ENCODE assay signal across 8 cellular contexts in genomic region chr1:44799770-44800584, GRCh38. TPM values are rescaled to one million over a fixed set of nuclear protein-coding genes. Genes with fewer than 3 reads are reported as not detected.
DNase-seq lines count a peak whose midpoint lies in the region; ATAC-seq, FAIRE-seq and TF ChIP-seq lines count a peak whose summit lies in the region.

Gene PLK3 (plus strand): TSS chr1:44800377. CDS start chr1:44800464, 87 bp downstream.

- H3K4me1 ChIP-seq in mammary epithelial cell (ENCODE audit: insufficient read depth, low read length) (peaks cover 30% of the 10 kb centered on the region), small intestine (ENCODE audit: control insufficient read depth in 2 of 2, insufficient read depth in 1 of 2, low read depth in 1 of 2, low read length in 1 of 2) (peaks cover 0 to 2% of the 10 kb centered on the region in 2 donors)

- no peaks in the 10 kb centered on the region for H4K20me1 ChIP-seq in mammary epithelial cell (ENCODE audit: insufficient read depth, low read length)

- H3K9me3 ChIP-seq in WERI-Rb-1 (ENCODE audit: severe bottlenecking) (no peaks in the 10 kb centered on the region), mammary epithelial cell (replicated peaks; ENCODE audit: insufficient read depth, low read length) (no peaks in the 10 kb centered on the region), small intestine (ENCODE audit: control insufficient read depth, low read depth) (no peaks in the 10 kb centered on the region)

- peak within 1 kb of the TSS; percentile 87 for H3K4me2 ChIP-seq in mammary epithelial cell (ENCODE audit: insufficient read depth, low read depth, low read length)

- dilution Hi-C loops in mammary epithelial cell (cut with HindIII; ENCODE audit: low sequenced_read_pairs), result no loop called here

- CTCF ChIA-PET in mammary epithelial cell (lab: Charles Lee; ENCODE audit: low non-redundant PET), result interaction anchor here (0.5 to 1.0 kb wide), 4 partner anchors 18 to 504 kb away, joined by 3 to 8 read pairs (median 4); no protein-coding TSS in a partner anchor

- peak; percentile 98 for DNase-seq in AG08396 (ENCODE audit: low spot score)
- DNase-seq in NCI-H2227 (lab: John Stamatoyannopoulos, UW; ENCODE audit: unreplicated experiment), result peak; percentile 98
- DNase-seq in WERI-Rb-1, result peak; percentile 99
- peak; percentile 98 for DNase-seq in mammary epithelial cell
- peak; percentile 91 for DNase-seq in iPS-NIHi11 (ENCODE audit: low spot score)
- DNase-seq in small intestine, result peak; percentile 98

- 3% methylated on average over 22 of the region's 79 CpGs for WGBS in mammary epithelial cell (ENCODE audit: low coverage, missing lambda C conversion rate)
- WGBS in small intestine, 3 donors, result 0 to 1% (median 0%) methylated on average over 48 to 79 of the region's 79 CpGs

- H3K9ac ChIP-seq in mammary epithelial cell (ENCODE audit: insufficient read depth, low read length), result peak within 1 kb of the TSS; percentile 90

- peak within 1 kb of the TSS; percentile 76 for H2AFZ ChIP-seq in mammary epithelial cell (ENCODE audit: low read depth, low read length)

- FAIRE-seq in small intestine (lab: Jason Lieb, UNC), result no peak

- peaks cover 30% of the 10 kb centered on the region for H3K36me3 ChIP-seq in WERI-Rb-1
- peaks cover 23% of the 10 kb centered on the region for H3K36me3 ChIP-seq in mammary epithelial cell (ENCODE audit: insufficient read depth, low read length)
- peaks cover 2 to 6% of the 10 kb centered on the region in 2 donors for H3K36me3 ChIP-seq in small intestine (ENCODE audit: control insufficient read depth in 2 of 2, insufficient read depth in 2 of 2, low read length in 2 of 2)

- in situ Hi-C loops in mammary epithelial cell (cut with MboI; ENCODE audit: low sequenced_read_pairs in 2 of 2), result loop anchor here in 1 of 2 donors (25.0 kb wide), 1 partner anchor 687 kb away; the partner anchor contains the start of gene TESK2

- BruUV-seq in mammary epithelial cell (replicated peaks; lab: Mats Ljungman, UMichigan), result TSS peak; percentile 62

- TF ChIP-seq CTCF in WERI-Rb-1 (IDR thresholded peaks at IDR 0.05; ENCODE audit: low read depth, low read length), result peak; percentile 84
- peak; percentile 89 to 91 for TF ChIP-seq CTCF in mammary epithelial cell (conservative IDR thresholded peaks at IDR 0.05 in 1 of 2, IDR thresholded peaks at IDR 0.05 in 1 of 2; ENCODE audit: extremely low read depth in 1 of 2, insufficient read depth in 1 of 2, low read depth in 1 of 2, low read length in 2 of 2)

- H3K4me3 ChIP-seq in WERI-Rb-1 (ENCODE audit: low read depth, low read length) (peak within 1 kb of the TSS; percentile 88), mammary epithelial cell (replicated peaks in 1 of 3; ENCODE audit: insufficient read depth in 1 of 3, low read depth in 2 of 3, low read length in 3 of 3) (peak within 1 kb of the TSS; percentile 33 to 89 (median 63)), small intestine (ENCODE audit: low read depth in 1 of 2, low read length in 2 of 2) (peak within 1 kb of the TSS; percentile 86 to 94)

- H3K27me3 ChIP-seq in WERI-Rb-1 (ENCODE audit: insufficient read depth, low read depth, severe bottlenecking), result no peaks in the 10 kb centered on the region
- H3K27me3 ChIP-seq in mammary epithelial cell (ENCODE audit: insufficient read depth, low read length), result no peaks in the 10 kb centered on the region
- no peaks in the 10 kb centered on the region for H3K27me3 ChIP-seq in small intestine (ENCODE audit: control insufficient read depth in 2 of 2, insufficient read depth in 2 of 2, low read length in 2 of 2)

- peaks cover 45% of the 10 kb centered on the region for H3K79me2 ChIP-seq in mammary epithelial cell (ENCODE audit: insufficient read depth, low read length)

- H3K27ac ChIP-seq in WERI-Rb-1, result peak within 1 kb of the TSS; percentile 97
- H3K27ac ChIP-seq in mammary epithelial cell (ENCODE audit: insufficient read depth, low read depth, low read length), result peak within 1 kb of the TSS; percentile 89
- H3K27ac ChIP-seq in small intestine (ENCODE audit: low read depth in 1 of 2, low read length in 1 of 2), result peak within 1 kb of the TSS; percentile 92 to 98

- ATAC-seq in GM18907 (IDR thresholded peaks at IDR 0.05; ENCODE audit: unreplicated experiment) (peak; percentile 82), HG03159 (IDR thresholded peaks at IDR 0.05; ENCODE audit: unreplicated experiment) (peak; percentile 78)

- intact Hi-C loops in mammary epithelial cell (cut with micrococcal nuclease), result loop anchor here (2.0 to 10.0 kb wide), 4 partner anchors 15 to 695 kb away; partner anchors contain the start of genes RNU5D-1 and TESK2

RNA-seq across cellular contexts. Expression of gene PLK3, which starts in this region (rescaled TPM):
- total RNA-seq in mammary epithelial cell, result 100 to 1,000 TPM in 1 of 2 donors, 10 to 100 TPM in 1; 53.5 to 101 TPM
- 54.6 TPM for polyA plus RNA-seq in mammary epithelial cell
- 73.4 TPM for polyA minus RNA-seq in mammary epithelial cell
- 10 to 100 TPM in 1 of 3 donors, 1 to 10 TPM in 2; 5.4 to 11.9 (median 9.4) TPM for polyA plus RNA-seq in small intestine

Comparison
In these comparisons a context has a peak if more than half of its experiments do, and no peak if none do; other contexts are left out.
1. Peak in every context shown above with its lines: DNase-seq, ATAC-seq, H3K4me3 ChIP-seq and H3K27ac ChIP-seq.